In the genomic region with DNA sequence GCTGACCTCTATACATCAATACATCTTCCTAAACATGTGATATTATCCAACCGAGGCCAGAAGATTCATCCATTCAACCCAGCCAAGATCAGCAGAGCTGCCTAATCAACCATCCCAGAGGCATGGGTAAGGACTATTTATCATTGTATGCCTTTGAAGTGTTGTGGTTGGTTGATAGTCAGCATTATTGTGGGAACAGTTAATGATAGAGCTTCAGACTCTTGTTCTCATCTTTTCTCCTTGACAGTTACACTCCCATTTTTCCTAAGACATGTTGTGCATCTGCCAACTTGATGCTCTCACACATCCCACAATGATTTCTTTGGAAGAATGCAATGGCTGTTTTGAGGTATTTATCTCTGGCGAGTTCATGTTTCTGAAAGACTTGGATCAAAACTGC, we compare ENCODE assay signal across 1 cellular context.
A peak's percentile ranks its signal among the peaks of the same experiment; 100 is the strongest.
TF ChIP-seq lines count a peak whose summit lies in the region.

No MANE protein-coding gene starts in this region.

TF ChIP-seq in HepG2, 621 proteins besides CTCF, POLR2A, EP300 and RAD21:
- TF ChIP-seq MAFK (conservative IDR thresholded peaks at IDR 0.05 in 1 of 2, IDR thresholded peaks at IDR 0.05 in 1 of 2; ENCODE audit: low read length in 2 of 2) (peak in 1 of 2 experiments; percentile 15; a peak in 1 of 4 replicates), ZNF83 (CRISPR knock-in tag; IDR thresholded peaks at IDR 0.05; ENCODE audit: borderline replicate concordance) (no peak), PRPF4 (IDR thresholded peaks at IDR 0.05; ENCODE audit: low read depth, low read length, poor library complexity, severe bottlenecking) (no peak), MLLT10 (CRISPR knock-in tag; IDR thresholded peaks at IDR 0.05) (0 out of 2 replicates have a peak, but pooled peaks have one; percentile 28), MZF1 (CRISPR knock-in tag; IDR thresholded peaks at IDR 0.05; ENCODE audit: borderline replicate concordance) (no peak), NR2C2 (CRISPR knock-in tag; IDR thresholded peaks at IDR 0.05; ENCODE audit: borderline replicate concordance) (no peak), HDAC1 (CRISPR knock-in tag; IDR thresholded peaks at IDR 0.05) (no peak), FOXO1 (CRISPR knock-in tag; IDR thresholded peaks at IDR 0.05) (no peak), ZNF446 (CRISPR knock-in tag; IDR thresholded peaks at IDR 0.05) (no peak)
- TF ChIP-seq, protein P1, sequence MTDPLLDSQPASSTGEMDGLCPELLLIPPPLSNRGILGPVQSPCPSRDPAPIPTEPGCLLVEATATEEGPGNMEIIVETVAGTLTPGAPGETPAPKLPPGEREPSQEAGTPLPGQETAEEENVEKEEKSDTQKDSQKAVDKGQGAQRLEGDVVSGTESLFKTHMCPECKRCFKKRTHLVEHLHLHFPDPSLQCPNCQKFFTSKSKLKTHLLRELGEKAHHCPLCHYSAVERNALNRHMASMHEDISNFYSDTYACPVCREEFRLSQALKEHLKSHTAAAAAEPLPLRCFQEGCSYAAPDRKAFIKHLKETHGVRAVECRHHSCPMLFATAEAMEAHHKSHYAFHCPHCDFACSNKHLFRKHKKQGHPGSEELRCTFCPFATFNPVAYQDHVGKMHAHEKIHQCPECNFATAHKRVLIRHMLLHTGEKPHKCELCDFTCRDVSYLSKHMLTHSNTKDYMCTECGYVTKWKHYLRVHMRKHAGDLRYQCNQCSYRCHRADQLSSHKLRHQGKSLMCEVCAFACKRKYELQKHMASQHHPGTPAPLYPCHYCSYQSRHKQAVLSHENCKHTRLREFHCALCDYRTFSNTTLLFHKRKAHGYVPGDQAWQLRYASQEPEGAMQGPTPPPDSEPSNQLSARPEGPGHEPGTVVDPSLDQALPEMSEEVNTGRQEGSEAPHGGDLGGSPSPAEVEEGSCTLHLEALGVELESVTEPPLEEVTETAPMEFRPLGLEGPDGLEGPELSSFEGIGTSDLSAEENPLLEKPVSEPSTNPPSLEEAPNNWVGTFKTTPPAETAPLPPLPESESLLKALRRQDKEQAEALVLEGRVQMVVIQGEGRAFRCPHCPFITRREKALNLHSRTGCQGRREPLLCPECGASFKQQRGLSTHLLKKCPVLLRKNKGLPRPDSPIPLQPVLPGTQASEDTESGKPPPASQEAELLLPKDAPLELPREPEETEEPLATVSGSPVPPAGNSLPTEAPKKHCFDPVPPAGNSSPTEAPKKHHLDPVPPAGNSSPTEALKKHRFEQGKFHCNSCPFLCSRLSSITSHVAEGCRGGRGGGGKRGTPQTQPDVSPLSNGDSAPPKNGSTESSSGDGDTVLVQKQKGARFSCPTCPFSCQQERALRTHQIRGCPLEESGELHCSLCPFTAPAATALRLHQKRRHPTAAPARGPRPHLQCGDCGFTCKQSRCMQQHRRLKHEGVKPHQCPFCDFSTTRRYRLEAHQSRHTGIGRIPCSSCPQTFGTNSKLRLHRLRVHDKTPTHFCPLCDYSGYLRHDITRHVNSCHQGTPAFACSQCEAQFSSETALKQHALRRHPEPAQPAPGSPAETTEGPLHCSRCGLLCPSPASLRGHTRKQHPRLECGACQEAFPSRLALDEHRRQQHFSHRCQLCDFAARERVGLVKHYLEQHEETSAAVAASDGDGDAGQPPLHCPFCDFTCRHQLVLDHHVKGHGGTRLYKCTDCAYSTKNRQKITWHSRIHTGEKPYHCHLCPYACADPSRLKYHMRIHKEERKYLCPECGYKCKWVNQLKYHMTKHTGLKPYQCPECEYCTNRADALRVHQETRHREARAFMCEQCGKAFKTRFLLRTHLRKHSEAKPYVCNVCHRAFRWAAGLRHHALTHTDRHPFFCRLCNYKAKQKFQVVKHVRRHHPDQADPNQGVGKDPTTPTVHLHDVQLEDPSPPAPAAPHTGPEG (CRISPR knock-in tag; IDR thresholded peaks at IDR 0.05) = no peak
